8 cellular contexts compared by ENCODE assay signal in the genomic region with DNA sequence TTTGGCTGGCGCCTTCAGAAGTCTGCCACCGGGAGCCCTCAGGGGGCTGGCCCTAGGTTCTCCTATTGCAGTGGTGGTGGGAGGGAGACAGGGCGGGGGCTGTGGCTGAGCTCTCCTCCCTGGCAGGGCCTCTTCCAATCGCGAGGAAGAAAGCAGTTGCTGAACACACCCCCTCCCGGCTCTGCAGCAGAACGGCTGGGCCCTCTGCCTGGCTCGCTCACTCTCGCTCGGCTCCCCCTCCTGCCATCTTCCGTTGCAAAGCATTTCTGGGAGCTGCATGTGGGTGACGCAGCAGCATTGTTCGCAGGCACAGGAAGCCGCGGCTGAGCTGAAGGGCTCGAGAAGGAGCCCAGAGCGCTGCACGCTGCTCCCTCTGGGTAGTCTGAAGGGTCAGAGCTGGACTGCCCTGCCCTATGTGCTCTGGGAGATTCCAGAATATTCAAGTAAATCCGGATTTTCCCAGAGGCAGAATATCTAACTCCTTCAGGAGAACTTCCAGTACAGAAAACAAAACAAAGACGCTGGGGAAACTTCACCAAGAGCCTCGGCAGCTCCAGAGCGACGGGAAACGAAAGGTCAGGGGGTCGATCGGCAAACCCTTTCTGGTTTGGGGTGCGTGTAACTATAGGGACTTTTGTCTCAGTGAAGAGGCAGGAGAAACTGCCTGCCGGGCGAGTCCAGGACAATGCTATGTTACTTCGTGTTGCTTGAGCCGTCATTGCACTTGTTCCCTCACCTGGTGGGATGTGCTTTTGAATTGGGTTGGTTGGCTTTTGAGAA. TPM values are rescaled to one million over a fixed set of nuclear protein-coding genes. Genes with fewer than 3 reads are reported as not detected.
A peak's percentile ranks its signal among the peaks of the same experiment; 100 is the strongest.
DNase-seq lines count a peak whose midpoint lies in the region; ATAC-seq and TF ChIP-seq lines count a peak whose summit lies in the region.

No MANE protein-coding gene starts in this region.

- TF ChIP-seq POLR2A in Peyer's patch (IDR thresholded peaks at IDR 0.05) (peak; percentile 87 to 91), esophagus squamous epithelium (IDR thresholded peaks at IDR 0.05) (peak in 3 of 4 donors; percentile 86 to 97 (median 94))

- peaks cover 0 to 40% (median 12%) of the 10 kb centered on the region in 4 donors for H3K4me1 ChIP-seq in Peyer's patch
- H3K4me1 ChIP-seq in esophagus squamous epithelium = peaks cover 10 to 72% (median 45%) of the 10 kb centered on the region in 3 donors

- H3K27me3 ChIP-seq in Peyer's patch = no peaks in the 10 kb centered on the region
- H3K27me3 ChIP-seq in esophagus squamous epithelium = no peaks in the 10 kb centered on the region

- peak; percentile 96 for DNase-seq in DMS79 treated with DMSO at 0.1 percent for 48 hours (lab: John Stamatoyannopoulos, UW)
- peak; percentile 93 to 98 (median 95) for DNase-seq in Peyer's patch
- peak; percentile 93 for DNase-seq in activated T-helper 1 cell treated with Interleukin-2 at 50 U/mL for 16 hours (ENCODE audit: low read depth)
- DNase-seq in esophagus squamous epithelium (lab: John Stamatoyannopoulos, UW) = peak; percentile 89
- DNase-seq in myocyte (ENCODE audit: low read depth) = peak; percentile 99
- peak; percentile 94 to 95 for DNase-seq in stimulated activated CD8-positive, alpha-beta memory T cell treated with anti-CD3 and anti-CD28 coated beads, Interleukin-7, amount 100 ng/mL, for 4 hours (ENCODE audit: low read depth in 2 of 2)

- intact Hi-C loops in esophagus squamous epithelium (cut with DNase I) = no loop called here

- TF ChIP-seq CTCF in Peyer's patch (IDR thresholded peaks at IDR 0.05) (peak in 4 of 6 experiments; percentile 10 to 25 (median 18)), esophagus squamous epithelium (IDR thresholded peaks at IDR 0.05) (peak in 4 of 6 experiments; percentile 13 to 29 (median 17))

- peak; percentile 88 for ATAC-seq in GM21786 (IDR thresholded peaks at IDR 0.05; ENCODE audit: unreplicated experiment)

- peak overlapping the region; percentile 86 for H3K27ac ChIP-seq in KOPT-K1 (ENCODE audit: low read depth, low read length, poor library complexity, severe bottlenecking)
- peak overlapping the region; percentile 81 to 93 (median 91) for H3K27ac ChIP-seq in Peyer's patch
- peak overlapping the region; percentile 92 to 95 (median 94) for H3K27ac ChIP-seq in esophagus squamous epithelium

- H3K36me3 ChIP-seq in KOPT-K1 (ENCODE audit: insufficient read depth, low read length) = peaks cover 51% of the 10 kb centered on the region
- H3K36me3 ChIP-seq in Peyer's patch = peaks cover 0 to 22% (median 0%) of the 10 kb centered on the region in 3 donors
- peaks cover 0 to 53% (median 13%) of the 10 kb centered on the region in 3 donors for H3K36me3 ChIP-seq in esophagus squamous epithelium

- H3K9me3 ChIP-seq in KOPT-K1 (ENCODE audit: insufficient read depth, low read length, poor library complexity, severe bottlenecking) = no peaks in the 10 kb centered on the region
- H3K9me3 ChIP-seq in Peyer's patch = no peaks in the 10 kb centered on the region
- no peaks in the 10 kb centered on the region for H3K9me3 ChIP-seq in esophagus squamous epithelium

- H3K4me3 ChIP-seq in Peyer's patch (peak overlapping the region; percentile 51 to 67 (median 59)), esophagus squamous epithelium (peak overlapping the region; percentile 61 to 73 (median 70))

- 0% methylated on average over 17 to 18 of the region's 31 CpGs for WGBS in esophagus squamous epithelium, 2 donors

RNA-seq across cellular contexts. Expression of a gene that starts 26.3 kb away (rescaled TPM):
- 100 to 1,000 TPM; 103 to 276 (median 163) TPM for total RNA-seq in Peyer's patch
- 10 to 100 TPM; 54.1 to 93.2 (median 68.5) TPM for total RNA-seq in esophagus squamous epithelium
- total RNA-seq in myocyte = 101 TPM in 2 replicates
- 56.3 TPM for polyA plus RNA-seq in myocyte (2012)

RNA-seq across cellular contexts. Expression of a gene that starts 49.1 kb away (rescaled TPM):
- 10 to 100 TPM; 25.4 to 97.4 (median 41.5) TPM for total RNA-seq in Peyer's patch
- total RNA-seq in esophagus squamous epithelium = 10 to 100 TPM; 27.4 to 50.6 (median 41.6) TPM
- total RNA-seq in myocyte = 18.6 and 24.5 TPM in 2 replicates
- 34.4 TPM for polyA plus RNA-seq in myocyte (2012)

Comparison
In these comparisons a context has a peak if more than half of its experiments do, and no peak if none do; other contexts are left out.
1. Peak in every context shown above with its lines: DNase-seq, ATAC-seq, H3K4me3 ChIP-seq and H3K27ac ChIP-seq.